Comparison of ENCODE assay signal across 7 cellular contexts in genomic region chr16:79867425-79867997, GRCh38.
"Had no signal": no experiment of that assay in that cellular context is flagged by ENCODE, and none has a peak within 500 bp of the region (broad histone marks: within the 10 kb centered on the region; RNA-seq: fewer than 3 reads in every experiment).

No MANE protein-coding gene starts in this region.

- FAIRE-seq: HepG2, HTR-8/SVneo had no signal

- H3K27ac Mint-ChIP-seq: IgD-negative memory B cell had no signal

- ATAC-seq: HepG2 had no signal

- H3K27ac ChIP-seq: HL-60 had no signal

- H3K4me1 Mint-ChIP-seq: IgD-negative memory B cell had no signal

- H3K4me3 Mint-ChIP-seq: IgD-negative memory B cell had no signal

- H3K36me3 Mint-ChIP-seq: IgD-negative memory B cell had no signal

- DNase-seq: IMR-90, KBM-7, KG1 had no signal

- H3K27me3 Mint-ChIP-seq: IgD-negative memory B cell had no signal
